ENCODE assay signal across 8 cellular contexts in the genomic region with DNA sequence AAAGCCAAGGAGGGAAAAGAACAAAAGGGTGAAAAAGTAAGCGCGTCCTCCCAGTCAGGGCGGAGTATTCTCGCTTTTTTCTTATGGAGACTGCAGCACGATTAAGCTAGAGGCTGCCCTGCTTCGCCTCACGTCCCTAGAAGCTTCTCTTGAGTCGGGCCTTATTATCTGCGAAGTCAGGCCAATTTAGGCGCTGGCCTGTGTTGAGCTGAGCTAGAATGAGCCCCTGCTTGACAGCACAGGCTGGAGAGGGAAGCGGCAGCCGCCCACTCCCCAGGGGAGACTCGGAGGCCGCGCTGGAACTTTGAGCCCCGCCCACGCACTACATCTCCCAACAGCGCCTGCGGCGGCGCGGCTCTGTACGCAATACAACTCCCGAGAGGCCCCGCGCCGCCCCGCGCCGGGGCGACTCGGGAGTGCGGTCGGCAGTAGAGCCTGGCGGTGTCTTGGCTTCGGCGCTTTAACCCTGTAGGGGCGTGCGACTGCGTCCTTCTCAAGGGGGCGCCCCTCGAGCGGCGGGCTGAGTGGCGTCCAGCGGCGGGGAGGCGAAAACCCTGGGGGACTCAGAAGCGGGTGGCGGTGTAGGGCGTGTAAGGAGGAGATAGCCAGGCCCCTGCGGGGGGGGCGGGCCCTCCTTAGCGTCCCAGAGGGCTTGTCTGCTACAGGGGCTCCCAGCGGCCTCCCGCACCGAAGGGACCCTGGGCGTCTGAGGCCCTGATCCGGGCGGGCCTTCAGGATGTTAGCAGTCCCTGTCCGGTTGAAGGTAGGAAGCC. TPM values are rescaled to one million over a fixed set of nuclear protein-coding genes. Genes with fewer than 3 reads are reported as not detected.
A peak's percentile ranks its signal among the peaks of the same experiment; 100 is the strongest.
DNase-seq lines count a peak whose midpoint lies in the region; FAIRE-seq and TF ChIP-seq lines count a peak whose summit lies in the region.

No MANE protein-coding gene starts in this region.

- peak overlapping the region; percentile 78 for H3K4me2 ChIP-seq in Loucy (ENCODE audit: low read depth, low read length, poor library complexity, severe bottlenecking)

- peaks cover 73% of the 10 kb centered on the region for H3K27me3 ChIP-seq in H7 (ENCODE audit: control insufficient read depth, insufficient read depth, low read length)
- no peaks in the 10 kb centered on the region for H3K27me3 ChIP-seq in Loucy (ENCODE audit: insufficient read depth, low read length, poor library complexity, severe bottlenecking)
- H3K27me3 ChIP-seq in neuron (ENCODE audit: insufficient read depth, low read length) = no peaks in the 10 kb centered on the region

- no peaks in the 10 kb centered on the region for H4K20me1 ChIP-seq in Loucy (ENCODE audit: insufficient read depth, low read length, poor library complexity, severe bottlenecking)

- H2AFZ ChIP-seq in Loucy (ENCODE audit: low read length) = peak overlapping the region; percentile 98
- peak overlapping the region; percentile 64 for H2AFZ ChIP-seq in neuron (ENCODE audit: low read depth, low read length)

- peak; percentile 37 for FAIRE-seq in G401.6 (lab: Jason Lieb, UNC)

- H3K9me3 ChIP-seq in Loucy (ENCODE audit: insufficient read depth, low read depth, low read length) = peaks cover 9% of the 10 kb centered on the region; the same call in 1 of the 2 replicates
- peaks cover 25% of the 10 kb centered on the region for H3K9me3 ChIP-seq in neuron (ENCODE audit: low read length)

- no peaks in the 10 kb centered on the region for H3K36me3 ChIP-seq in H7 (replicated peaks; ENCODE audit: control insufficient read depth, insufficient read depth, low read length)
- H3K36me3 ChIP-seq in Loucy (ENCODE audit: insufficient read depth, low read length) = peaks cover 20% of the 10 kb centered on the region
- H3K36me3 ChIP-seq in neuron (ENCODE audit: insufficient read depth, low read length) = peaks cover 22% of the 10 kb centered on the region

- peak overlapping the region; percentile 90 for H3K9ac ChIP-seq in Loucy (ENCODE audit: low read depth, low read length, poor library complexity, severe bottlenecking)

- TF ChIP-seq CTCF in Loucy (conservative IDR thresholded peaks at IDR 0.05; ENCODE audit: low read length) (peak; percentile 43), foreskin fibroblast (IDR thresholded peaks at IDR 0.05; ENCODE audit: low read depth, low read length) (peak; percentile 14)

- peak overlapping the region; percentile 90 for H3K4me3 ChIP-seq in H7 (ENCODE audit: insufficient read depth, low read depth, low read length)
- H3K4me3 ChIP-seq in Loucy (ENCODE audit: low read length, poor library complexity, severe bottlenecking) = peak overlapping the region; percentile 87
- peak overlapping the region; percentile 85 to 99 for H3K4me3 ChIP-seq in foreskin fibroblast (ENCODE audit: low read depth in 1 of 2, low read length in 2 of 2)
- peak overlapping the region; percentile 87 for H3K4me3 ChIP-seq in neuron (ENCODE audit: low read length)

- H3K4me1 ChIP-seq in Loucy (ENCODE audit: insufficient read depth, low read length, poor library complexity, severe bottlenecking) = peaks cover 32% of the 10 kb centered on the region
- H3K4me1 ChIP-seq in neuron (ENCODE audit: insufficient read depth, low read length) = peaks cover 44% of the 10 kb centered on the region

- TF ChIP-seq POLR2A in Raji (IDR thresholded peaks at IDR 0.05; ENCODE audit: insufficient read depth, low read depth, low read length) = peak; percentile 92

- DNase-seq in H7 = peak; percentile 94
- peak; percentile 80 for DNase-seq in activated gamma-delta T cell treated with Interleukin-2 at 50 U/mL for 16 hours
- DNase-seq in foreskin fibroblast = peak; percentile 91 to 97
- DNase-seq in stromal cell of bone marrow (ENCODE audit: low read depth) = peak; percentile 81

- H3F3A ChIP-seq in Loucy (ENCODE audit: low read depth) = no peaks in the 10 kb centered on the region

- peaks cover 59% of the 10 kb centered on the region for H3K79me2 ChIP-seq in Loucy (ENCODE audit: insufficient read depth, low read length)

- no peaks in the 10 kb centered on the region for H3K9me2 ChIP-seq in Loucy (replicated peaks; ENCODE audit: low read depth, low read length)

RNA-seq across cellular contexts. Expression of gene ZNF436, which starts 0.9 kb away (rescaled TPM):
- total RNA-seq in H7 (2014; rRNA removed; shearing (Covaris generic)) = 1.6 and 3.2 TPM in 2 replicates

RNA-seq across cellular contexts. Expression of gene HNRNPR, which starts 24.7 kb away (rescaled TPM):
- 124 and 148 TPM in 2 replicates for total RNA-seq in H7 (2014; rRNA removed; shearing (Covaris generic))

RNA-seq across cellular contexts. Expression of gene TCEA3, which starts 55.8 kb away (rescaled TPM):
- 0.24 and 0.37 TPM in 2 replicates for total RNA-seq in H7 (2014; rRNA removed; shearing (Covaris generic))

Comparison
In these comparisons a context has a peak if more than half of its experiments do, and no peak if none do; other contexts are left out.
1. Peak in every context shown above with its lines: DNase-seq and H3K4me3 ChIP-seq.